In genomic region chr13:30870916-30871712, GRCh38 we compare ENCODE assay signal across 14 cellular contexts. TPM values are rescaled to one million over a fixed set of nuclear protein-coding genes. Genes with fewer than 3 reads are reported as not detected.
DNase-seq lines count a peak whose midpoint lies in the region; ATAC-seq and TF ChIP-seq lines count a peak whose summit lies in the region.
"Had no signal": no experiment of that assay in that cellular context is flagged by ENCODE, and none has a peak within 500 bp of the region (broad histone marks: within the 10 kb centered on the region; RNA-seq: fewer than 3 reads in every experiment).

No MANE protein-coding gene starts in this region.

- no peak for DNase-seq in Caco-2
- DNase-seq in psoas muscle: no peak
- no peak for DNase-seq in GM03348 (ENCODE audit: low spot score)
- no peak for DNase-seq in activated CD4-positive, alpha-beta T cell treated with anti-CD3 and anti-CD28 coated beads, Interleukin-2, amount 50 U/mL, for 4 hours
- no peak for DNase-seq in stimulated activated CD4-positive, alpha-beta T cell treated with anti-CD3 and anti-CD28 coated beads, Interleukin-4, amount 100 ng/mL, for 1 hour
- DNase-seq: activated T-cell treated with anti-CD3 and anti-CD28 coated beads, Interleukin-2, amount 50 U/mL, for 4 hours; NCI-H1436; NCI-H510A; substantia nigra had no signal

- no peaks in the 10 kb centered on the region for H3K4me1 ChIP-seq in Caco-2
- H3K4me1 ChIP-seq in iPS-15b (ENCODE audit: control insufficient read depth, insufficient read depth, low read length): peaks cover 34% of the 10 kb centered on the region
- peaks cover 18 to 23% (median 21%) of the 10 kb centered on the region in 3 donors for H3K4me1 ChIP-seq in skeletal muscle tissue (ENCODE audit: control insufficient read depth in 3 of 3, insufficient read depth in 3 of 3, low read length in 3 of 3)
- peaks cover 13% of the 10 kb centered on the region for H3K4me1 ChIP-seq in psoas muscle

- H3K27me3 ChIP-seq in Caco-2 (replicated peaks; ENCODE audit: control insufficient read depth, insufficient read depth, low read length) (no peaks in the 10 kb centered on the region), iPS-15b (ENCODE audit: control insufficient read depth, insufficient read depth, low read length) (no peaks in the 10 kb centered on the region), skeletal muscle tissue (ENCODE audit: control insufficient read depth in 3 of 3, insufficient read depth in 3 of 3, low read length in 3 of 3) (no peaks in the 10 kb centered on the region), psoas muscle (ENCODE audit: insufficient read depth in 3 of 3, low read length in 2 of 3) (no peaks in the 10 kb centered on the region)

- WGBS in psoas muscle, 3 donors: 82 to 86% (median 84%) methylated on average over 26 of the region's 26 CpGs

- H3K9me3 ChIP-seq in Caco-2: no peaks in the 10 kb centered on the region
- no peaks in the 10 kb centered on the region for H3K9me3 ChIP-seq in iPS-15b (ENCODE audit: control insufficient read depth, insufficient read depth, low read length)
- H3K9me3 ChIP-seq in skeletal muscle tissue (ENCODE audit: control insufficient read depth in 3 of 3, low read length in 3 of 3): no peaks in the 10 kb centered on the region
- H3K9me3 ChIP-seq in psoas muscle: no peaks in the 10 kb centered on the region
- H3K9me3 ChIP-seq: mucosa of descending colon had no signal

- H3K9me3 Mint-ChIP-seq in Caco-2 (ENCODE audit: unreplicated experiment): no peaks in the 10 kb centered on the region
- no peaks in the 10 kb centered on the region for H3K9me3 Mint-ChIP-seq in activated T-helper 17 cell treated with anti-CD3 and anti-CD28 coated beads, Interleukin-2, amount 50 U/mL, for 72 hours
- H3K9me3 Mint-ChIP-seq: activated T-cell treated with anti-CD3 and anti-CD28 coated beads, Interleukin-2, amount 50 U/mL, for 4 hours; T-helper 1 cell treated with Interleukin-12 subunit alpha and Interleukin-12 subunit beta and Interleukin-4 antibody, amounts not matched to agents 30 μg/mL and 1 μg/mL, for 36 hours had no signal

- CTCF ChIA-PET in Caco-2 (lab: Charles Lee): no interaction called here

- H3K9ac ChIP-seq in iPS-15b (ENCODE audit: low read depth, low read length) (no peak overlapping the region), skeletal muscle tissue (ENCODE audit: low read depth in 1 of 3, low read length in 3 of 3) (no peak overlapping the region)

- no peaks in the 10 kb centered on the region for H3K4me1 Mint-ChIP-seq in Caco-2 (ENCODE audit: low read depth, unreplicated experiment)
- H3K4me1 Mint-ChIP-seq in activated T-helper 17 cell treated with anti-CD3 and anti-CD28 coated beads, Interleukin-2, amount 50 U/mL, for 72 hours: no peaks in the 10 kb centered on the region

- H3K36me3 ChIP-seq in Caco-2 (ENCODE audit: control insufficient read depth, insufficient read depth, low read length) (no peaks in the 10 kb centered on the region), iPS-15b (ENCODE audit: control insufficient read depth, insufficient read depth, low read length) (no peaks in the 10 kb centered on the region), skeletal muscle tissue (ENCODE audit: control insufficient read depth in 3 of 3, insufficient read depth in 3 of 3, low read length in 3 of 3) (no peaks in the 10 kb centered on the region), psoas muscle (ENCODE audit: insufficient read depth in 1 of 2, low read depth in 1 of 2) (no peaks in the 10 kb centered on the region)

- H3K27ac ChIP-seq in skeletal muscle tissue (ENCODE audit: low read depth, low read length): peak overlapping the region; percentile 78
- no peak overlapping the region for H3K27ac ChIP-seq in psoas muscle

- no TSS peak for BruUV-seq in Caco-2 (replicated peaks; lab: Mats Ljungman, UMichigan)

- ATAC-seq in activated T-helper 17 cell treated with anti-CD3 and anti-CD28 coated beads, Interleukin-2, amount 50 U/mL, for 72 hours (replicated peaks): no peak
- ATAC-seq in psoas muscle: no peak

- POLR2A ChIA-PET in Caco-2 (lab: Charles Lee): no interaction called here

- intact Hi-C loops in Caco-2 (cut with micrococcal nuclease; ENCODE audit: unreplicated experiment) (no loop called here), psoas muscle (cut with DNase I) (no loop called here)

- H3K36me3 Mint-ChIP-seq in Caco-2 (ENCODE audit: insufficient read depth, unreplicated experiment): no peaks in the 10 kb centered on the region
- no peaks in the 10 kb centered on the region for H3K36me3 Mint-ChIP-seq in activated T-helper 17 cell treated with anti-CD3 and anti-CD28 coated beads, Interleukin-2, amount 50 U/mL, for 72 hours (ENCODE audit: low read depth)

- TF ChIP-seq CTCF in Caco-2 (IDR thresholded peaks at IDR 0.05; ENCODE audit: insufficient read depth in 1 of 2, low read depth in 1 of 2, low read length in 1 of 2, severe bottlenecking in 1 of 2, unreplicated experiment in 1 of 2): no peak
- no peak for TF ChIP-seq CTCF in psoas muscle (IDR thresholded peaks at IDR 0.05)

- H3K4me3 ChIP-seq in Caco-2 (ENCODE audit: low read depth, low read length) (no peak overlapping the region), iPS-15b (ENCODE audit: low read depth, low read length) (peak overlapping the region; percentile 19), skeletal muscle tissue (ENCODE audit: low read length in 3 of 3) (no peak overlapping the region), psoas muscle (no peak overlapping the region)
- H3K4me3 ChIP-seq: mucosa of descending colon had no signal

- peak overlapping the region; percentile 32 for H3K27ac Mint-ChIP-seq in Caco-2 (ENCODE audit: unreplicated experiment)
- peak overlapping the region; percentile 43 for H3K27ac Mint-ChIP-seq in activated T-helper 17 cell treated with anti-CD3 and anti-CD28 coated beads, Interleukin-2, amount 50 U/mL, for 72 hours
- H3K27ac Mint-ChIP-seq: T-helper 1 cell treated with Interleukin-12 subunit alpha and Interleukin-12 subunit beta and Interleukin-4 antibody, amounts not matched to agents 30 μg/mL and 1 μg/mL, for 36 hours had no signal

- no peaks in the 10 kb centered on the region for H3K27me3 Mint-ChIP-seq in Caco-2 (ENCODE audit: insufficient read depth, unreplicated experiment)
- H3K27me3 Mint-ChIP-seq in activated T-helper 17 cell treated with anti-CD3 and anti-CD28 coated beads, Interleukin-2, amount 50 U/mL, for 72 hours: peaks cover 4% of the 10 kb centered on the region

- no peak overlapping the region for H3K4me3 Mint-ChIP-seq in Caco-2 (ENCODE audit: unreplicated experiment)
- H3K4me3 Mint-ChIP-seq in activated T-helper 17 cell treated with anti-CD3 and anti-CD28 coated beads, Interleukin-2, amount 50 U/mL, for 72 hours: no peak overlapping the region
- H3K4me3 Mint-ChIP-seq: activated T-cell treated with anti-CD3 and anti-CD28 coated beads, Interleukin-2, amount 50 U/mL, for 4 hours; T-helper 1 cell treated with Interleukin-12 subunit alpha and Interleukin-12 subunit beta and Interleukin-4 antibody, amounts not matched to agents 30 μg/mL and 1 μg/mL, for 36 hours had no signal

RNA-seq across cellular contexts. Expression of gene MEDAG, which starts 35.0 kb away (rescaled TPM):
- total RNA-seq in Caco-2 (2022) (not detected in 2 replicates), skeletal muscle tissue (11.5 TPM), psoas muscle (1 to 10 TPM; 4.6 to 9.6 (median 6.4) TPM)
- total RNA-seq in activated T-helper 17 cell treated with anti-CD3 and anti-CD28 coated beads, Interleukin-2, amount 50 U/mL, for 72 hours: under 1 TPM in 1 of 2 donors, not detected in 1; 0.21 TPM
- 10 to 100 TPM in 1 of 3 donors, 1 to 10 TPM in 2; 5.3 to 13.7 (median 9.9) TPM for polyA plus RNA-seq in psoas muscle
- total RNA-seq: activated T-cell treated with anti-CD3 and anti-CD28 coated beads, Interleukin-2, amount 50 U/mL, for 4 hours had no signal
